In the genomic region with DNA sequence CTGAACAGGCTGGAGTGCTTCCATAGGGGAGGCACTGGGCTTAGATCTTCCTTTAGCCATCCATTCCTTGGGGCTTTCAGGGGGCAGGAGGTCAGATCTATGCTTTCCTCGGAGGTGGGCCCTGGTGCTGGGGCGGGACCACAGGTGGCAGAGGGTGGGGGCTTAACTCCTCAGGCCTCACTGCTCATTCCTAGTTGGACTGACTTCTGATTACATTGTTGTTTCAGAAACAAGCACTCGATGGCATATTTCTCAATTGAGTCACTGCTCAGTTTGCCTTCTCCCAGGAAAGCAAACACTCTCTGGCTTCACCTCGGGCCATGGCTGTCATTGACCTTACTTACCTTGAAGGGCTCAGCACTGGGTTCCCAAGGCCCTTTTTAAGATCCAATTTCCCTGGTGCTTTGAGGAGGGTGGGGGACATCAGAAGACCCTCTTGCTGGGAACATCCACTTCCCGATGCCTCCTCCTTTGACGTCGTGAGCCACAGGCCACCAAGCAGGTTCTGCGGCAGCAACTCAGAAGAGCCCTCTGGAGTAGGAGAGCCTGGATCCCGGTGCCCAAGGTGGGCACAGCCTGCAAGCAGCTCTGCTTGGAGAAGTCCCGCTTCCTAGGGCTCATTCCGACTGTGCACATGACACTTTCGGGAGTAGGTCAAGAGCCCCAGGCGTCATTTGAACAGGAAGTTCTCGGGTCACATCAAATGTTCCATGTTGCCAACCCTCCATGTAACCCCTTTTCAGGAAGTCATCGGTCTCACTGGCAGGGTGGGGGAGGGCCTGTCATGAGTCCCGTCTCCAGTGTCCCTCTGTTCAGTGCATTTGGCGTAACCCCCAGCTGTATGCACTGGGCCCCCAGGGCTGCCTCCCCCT, we compare ENCODE assay signal across 1 cellular context.
A peak's percentile ranks its signal among the peaks of the same experiment; 100 is the strongest.
TF ChIP-seq lines count a peak whose summit lies in the region.

No MANE protein-coding gene starts in this region.

TF ChIP-seq in HepG2, 621 proteins besides CTCF, POLR2A, EP300 and RAD21 (continued from another document and continues in another):
- TF ChIP-seq, protein P1, sequence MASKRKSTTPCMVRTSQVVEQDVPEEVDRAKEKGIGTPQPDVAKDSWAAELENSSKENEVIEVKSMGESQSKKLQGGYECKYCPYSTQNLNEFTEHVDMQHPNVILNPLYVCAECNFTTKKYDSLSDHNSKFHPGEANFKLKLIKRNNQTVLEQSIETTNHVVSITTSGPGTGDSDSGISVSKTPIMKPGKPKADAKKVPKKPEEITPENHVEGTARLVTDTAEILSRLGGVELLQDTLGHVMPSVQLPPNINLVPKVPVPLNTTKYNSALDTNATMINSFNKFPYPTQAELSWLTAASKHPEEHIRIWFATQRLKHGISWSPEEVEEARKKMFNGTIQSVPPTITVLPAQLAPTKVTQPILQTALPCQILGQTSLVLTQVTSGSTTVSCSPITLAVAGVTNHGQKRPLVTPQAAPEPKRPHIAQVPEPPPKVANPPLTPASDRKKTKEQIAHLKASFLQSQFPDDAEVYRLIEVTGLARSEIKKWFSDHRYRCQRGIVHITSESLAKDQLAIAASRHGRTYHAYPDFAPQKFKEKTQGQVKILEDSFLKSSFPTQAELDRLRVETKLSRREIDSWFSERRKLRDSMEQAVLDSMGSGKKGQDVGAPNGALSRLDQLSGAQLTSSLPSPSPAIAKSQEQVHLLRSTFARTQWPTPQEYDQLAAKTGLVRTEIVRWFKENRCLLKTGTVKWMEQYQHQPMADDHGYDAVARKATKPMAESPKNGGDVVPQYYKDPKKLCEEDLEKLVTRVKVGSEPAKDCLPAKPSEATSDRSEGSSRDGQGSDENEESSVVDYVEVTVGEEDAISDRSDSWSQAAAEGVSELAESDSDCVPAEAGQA (IDR thresholded peaks at IDR 0.05; ENCODE audit: low read depth), result no peak
- TF ChIP-seq, protein P1 (CRISPR knock-in tag; IDR thresholded peaks at IDR 0.05; ENCODE audit: borderline replicate concordance), result no peak
- TF ChIP-seq ZNF20 (CRISPR knock-in tag; IDR thresholded peaks at IDR 0.05) (no peak), KAT8 (CRISPR knock-in tag; IDR thresholded peaks at IDR 0.05) (peak; percentile 89), NPAS2 (CRISPR knock-in tag; IDR thresholded peaks at IDR 0.05; ENCODE audit: borderline replicate concordance) (no peak), SP2 (CRISPR knock-in tag; IDR thresholded peaks at IDR 0.05) (no peak), ZNF383 (CRISPR knock-in tag; IDR thresholded peaks at IDR 0.05; ENCODE audit: borderline replicate concordance) (no peak), ZBTB21 (CRISPR knock-in tag; IDR thresholded peaks at IDR 0.05) (no peak), NFATC3 (CRISPR knock-in tag; IDR thresholded peaks at IDR 0.05) (0 out of 2 replicates have a peak, but pooled peaks have one; percentile 25), HOXD1 (CRISPR knock-in tag; IDR thresholded peaks at IDR 0.05) (no peak), CBFB (CRISPR knock-in tag; IDR thresholded peaks at IDR 0.05) (no peak), ZNF382 (CRISPR knock-in tag; IDR thresholded peaks at IDR 0.05; ENCODE audit: borderline replicate concordance) (no peak), ZNF619 (CRISPR knock-in tag; IDR thresholded peaks at IDR 0.05) (no peak; the same call in 1 of the 2 replicates), NFYB (CRISPR knock-in tag; IDR thresholded peaks at IDR 0.05) (0 out of 2 replicates have a peak, but pooled peaks have one; percentile 22), ZNF558 (CRISPR knock-in tag; IDR thresholded peaks at IDR 0.05; ENCODE audit: borderline replicate concordance) (no peak), ZNF432 (CRISPR knock-in tag; IDR thresholded peaks at IDR 0.05; ENCODE audit: borderline replicate concordance) (no peak), JDP2 (CRISPR knock-in tag; IDR thresholded peaks at IDR 0.05; ENCODE audit: borderline replicate concordance) (no peak), PCBP2 (optimal IDR thresholded peaks at IDR 0.05; ENCODE audit: low read depth, low read length, poor library complexity, severe bottlenecking) (no peak), ZNF652 (CRISPR knock-in tag; IDR thresholded peaks at IDR 0.05; ENCODE audit: borderline replicate concordance, low read depth) (no peak), POGZ (CRISPR knock-in tag; IDR thresholded peaks at IDR 0.05) (no peak), AGO2 (optimal IDR thresholded peaks at IDR 0.05; ENCODE audit: low read depth, low read length) (no peak), ZBTB38 (CRISPR knock-in tag; IDR thresholded peaks at IDR 0.05) (peak; percentile 4; the same call in 1 of the 2 replicates), ZNF547 (CRISPR knock-in tag; IDR thresholded peaks at IDR 0.05) (peak; percentile 16; the same call in 1 of the 2 replicates), ZBTB20 (CRISPR knock-in tag; IDR thresholded peaks at IDR 0.05; ENCODE audit: borderline replicate concordance, low read depth) (0 out of 2 replicates have a peak, but pooled peaks have one; percentile 64), RERE (CRISPR knock-in tag; IDR thresholded peaks at IDR 0.05; ENCODE audit: low read depth) (peak; percentile 69; the same call in 1 of the 2 replicates), ZSCAN5A (CRISPR knock-in tag; IDR thresholded peaks at IDR 0.05; ENCODE audit: borderline replicate concordance) (peak; percentile 51; the same call in 1 of the 2 replicates), MXI1 (IDR thresholded peaks at IDR 0.05; ENCODE audit: borderline replicate concordance, low read depth, low read length) (no peak)
- TF ChIP-seq, protein P2, sequence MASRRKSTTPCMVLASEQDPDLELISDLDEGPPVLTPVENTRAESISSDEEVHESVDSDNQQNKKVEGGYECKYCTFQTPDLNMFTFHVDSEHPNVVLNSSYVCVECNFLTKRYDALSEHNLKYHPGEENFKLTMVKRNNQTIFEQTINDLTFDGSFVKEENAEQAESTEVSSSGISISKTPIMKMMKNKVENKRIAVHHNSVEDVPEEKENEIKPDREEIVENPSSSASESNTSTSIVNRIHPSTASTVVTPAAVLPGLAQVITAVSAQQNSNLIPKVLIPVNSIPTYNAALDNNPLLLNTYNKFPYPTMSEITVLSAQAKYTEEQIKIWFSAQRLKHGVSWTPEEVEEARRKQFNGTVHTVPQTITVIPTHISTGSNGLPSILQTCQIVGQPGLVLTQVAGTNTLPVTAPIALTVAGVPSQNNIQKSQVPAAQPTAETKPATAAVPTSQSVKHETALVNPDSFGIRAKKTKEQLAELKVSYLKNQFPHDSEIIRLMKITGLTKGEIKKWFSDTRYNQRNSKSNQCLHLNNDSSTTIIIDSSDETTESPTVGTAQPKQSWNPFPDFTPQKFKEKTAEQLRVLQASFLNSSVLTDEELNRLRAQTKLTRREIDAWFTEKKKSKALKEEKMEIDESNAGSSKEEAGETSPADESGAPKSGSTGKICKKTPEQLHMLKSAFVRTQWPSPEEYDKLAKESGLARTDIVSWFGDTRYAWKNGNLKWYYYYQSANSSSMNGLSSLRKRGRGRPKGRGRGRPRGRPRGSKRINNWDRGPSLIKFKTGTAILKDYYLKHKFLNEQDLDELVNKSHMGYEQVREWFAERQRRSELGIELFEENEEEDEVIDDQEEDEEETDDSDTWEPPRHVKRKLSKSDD (CRISPR knock-in tag; IDR thresholded peaks at IDR 0.05; ENCODE audit: low read depth), result peak; percentile 49; the same call in 1 of the 2 replicates
- TF ChIP-seq, protein P3, sequence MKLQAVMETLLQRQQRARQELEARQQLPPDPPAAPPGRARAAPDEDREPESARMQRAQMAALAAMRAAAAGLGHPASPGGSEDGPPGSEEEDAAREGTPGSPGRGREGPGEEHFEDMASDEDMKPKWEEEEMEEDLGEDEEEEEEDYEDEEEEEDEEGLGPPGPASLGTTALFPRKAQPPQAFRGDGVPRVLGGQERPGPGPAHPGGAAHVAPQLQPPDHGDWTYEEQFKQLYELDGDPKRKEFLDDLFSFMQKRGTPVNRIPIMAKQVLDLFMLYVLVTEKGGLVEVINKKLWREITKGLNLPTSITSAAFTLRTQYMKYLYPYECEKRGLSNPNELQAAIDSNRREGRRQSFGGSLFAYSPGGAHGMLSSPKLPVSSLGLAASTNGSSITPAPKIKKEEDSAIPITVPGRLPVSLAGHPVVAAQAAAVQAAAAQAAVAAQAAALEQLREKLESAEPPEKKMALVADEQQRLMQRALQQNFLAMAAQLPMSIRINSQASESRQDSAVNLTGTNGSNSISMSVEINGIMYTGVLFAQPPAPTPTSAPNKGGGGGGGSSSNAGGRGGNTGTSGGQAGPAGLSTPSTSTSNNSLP (IDR thresholded peaks at IDR 0.05; ENCODE audit: low read depth, low read length), result peak; percentile 69
- TF ChIP-seq, protein P4, sequence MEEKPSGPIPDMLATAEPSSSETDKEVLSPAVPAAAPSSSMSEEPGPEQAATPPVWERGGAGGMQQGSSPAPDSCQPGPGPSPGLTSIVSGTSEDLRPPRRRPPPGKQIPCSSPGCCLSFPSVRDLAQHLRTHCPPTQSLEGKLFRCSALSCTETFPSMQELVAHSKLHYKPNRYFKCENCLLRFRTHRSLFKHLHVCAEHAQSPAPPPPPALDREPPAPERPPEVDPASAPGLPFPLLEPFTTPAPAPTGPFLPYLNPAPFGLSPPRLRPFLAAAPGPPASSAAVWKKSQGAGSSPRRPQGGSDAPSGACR (CRISPR knock-in tag; IDR thresholded peaks at IDR 0.05), result no peak
- TF ChIP-seq, protein P5, sequence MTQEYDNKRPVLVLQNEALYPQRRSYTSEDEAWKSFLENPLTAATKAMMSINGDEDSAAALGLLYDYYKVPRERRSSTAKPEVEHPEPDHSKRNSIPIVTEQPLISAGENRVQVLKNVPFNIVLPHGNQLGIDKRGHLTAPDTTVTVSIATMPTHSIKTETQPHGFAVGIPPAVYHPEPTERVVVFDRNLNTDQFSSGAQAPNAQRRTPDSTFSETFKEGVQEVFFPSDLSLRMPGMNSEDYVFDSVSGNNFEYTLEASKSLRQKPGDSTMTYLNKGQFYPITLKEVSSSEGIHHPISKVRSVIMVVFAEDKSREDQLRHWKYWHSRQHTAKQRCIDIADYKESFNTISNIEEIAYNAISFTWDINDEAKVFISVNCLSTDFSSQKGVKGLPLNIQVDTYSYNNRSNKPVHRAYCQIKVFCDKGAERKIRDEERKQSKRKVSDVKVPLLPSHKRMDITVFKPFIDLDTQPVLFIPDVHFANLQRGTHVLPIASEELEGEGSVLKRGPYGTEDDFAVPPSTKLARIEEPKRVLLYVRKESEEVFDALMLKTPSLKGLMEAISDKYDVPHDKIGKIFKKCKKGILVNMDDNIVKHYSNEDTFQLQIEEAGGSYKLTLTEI (CRISPR knock-in tag; conservative IDR thresholded peaks at IDR 0.05), result no peak
